ENCODE assay signal across 8 cellular contexts in genomic region chr5:93677344-93678021, GRCh38.
DNase-seq lines count a peak whose midpoint lies in the region; ATAC-seq and TF ChIP-seq lines count a peak whose summit lies in the region.

No MANE protein-coding gene starts in this region.

- peaks cover 40% of the 10 kb centered on the region for H3K4me1 Mint-ChIP-seq in glutamatergic neuron (ENCODE audit: low read depth, unreplicated experiment)

- WGBS in esophagus squamous epithelium, 2 donors, result 48 to 52% methylated on average over 9 of the region's 9 CpGs

- H3K27ac ChIP-seq in SJCRH30 (no peak overlapping the region), esophagus squamous epithelium (no peak overlapping the region), OCI-LY7 (ENCODE audit: low read depth, low read length, poor library complexity, severe bottlenecking) (no peak overlapping the region)

- POLR2A ChIA-PET in OCI-LY7 (lab: Charles Lee), result interaction anchor here (0.6 kb wide), 1 partner anchor 858 kb away, joined by 4 read pairs; no protein-coding TSS in a partner anchor

- no peaks in the 10 kb centered on the region for H3K9me3 Mint-ChIP-seq in glutamatergic neuron (ENCODE audit: unreplicated experiment)

- no peaks in the 10 kb centered on the region for H3K36me3 ChIP-seq in SJCRH30
- no peaks in the 10 kb centered on the region for H3K36me3 ChIP-seq in esophagus squamous epithelium
- H3K36me3 ChIP-seq in OCI-LY7 (ENCODE audit: insufficient read depth, low read length), result no peaks in the 10 kb centered on the region

- no peak overlapping the region for H3K4me2 ChIP-seq in OCI-LY7 (ENCODE audit: low read length)

- peaks cover 28% of the 10 kb centered on the region for H3K4me1 ChIP-seq in SJCRH30
- peaks cover 0 to 5% (median 0%) of the 10 kb centered on the region in 3 donors for H3K4me1 ChIP-seq in esophagus squamous epithelium
- no peaks in the 10 kb centered on the region for H3K4me1 ChIP-seq in OCI-LY7 (ENCODE audit: insufficient read depth, low read length, poor library complexity, severe bottlenecking)

- no peak overlapping the region for H2AFZ ChIP-seq in OCI-LY7 (ENCODE audit: low read length)

- H4K20me1 ChIP-seq in OCI-LY7 (ENCODE audit: insufficient read depth, low read length), result no peaks in the 10 kb centered on the region

- H3K27me3 ChIP-seq in SJCRH30 (no peaks in the 10 kb centered on the region), esophagus squamous epithelium (no peaks in the 10 kb centered on the region)

- TF ChIP-seq CTCF in glutamatergic neuron (IDR thresholded peaks at IDR 0.05; ENCODE audit: partially characterized antibody, unreplicated experiment), result no peak
- no peak for TF ChIP-seq CTCF in esophagus squamous epithelium (IDR thresholded peaks at IDR 0.05)
- TF ChIP-seq CTCF in OCI-LY7 (conservative IDR thresholded peaks at IDR 0.05; ENCODE audit: low read length), result no peak

- peak overlapping the region; percentile 30 for H3K4me3 Mint-ChIP-seq in glutamatergic neuron (ENCODE audit: unreplicated experiment)

- no TSS peak for BruUV-seq in OCI-LY7 (replicated peaks; lab: Mats Ljungman, UMichigan)

- H3K4me3 ChIP-seq in SJCRH30 (no peak overlapping the region), esophagus squamous epithelium (no peak overlapping the region), OCI-LY7 (ENCODE audit: low read depth, low read length, poor library complexity, severe bottlenecking) (no peak overlapping the region)

- no peaks in the 10 kb centered on the region for H3K79me2 ChIP-seq in OCI-LY7 (ENCODE audit: insufficient read depth, low read depth, low read length)

- CTCF ChIA-PET in OCI-LY7 (lab: Charles Lee; ENCODE audit: unreplicated experiment), result no interaction called here

- ATAC-seq in sciatic nerve (peak; percentile 94), HG03175 (IDR thresholded peaks at IDR 0.05; ENCODE audit: unreplicated experiment) (no peak)

- TF ChIP-seq POLR2A in esophagus squamous epithelium (IDR thresholded peaks at IDR 0.05), result no peak

- no peaks in the 10 kb centered on the region for H3K27me3 Mint-ChIP-seq in glutamatergic neuron (ENCODE audit: unreplicated experiment)

- H3K36me3 Mint-ChIP-seq in glutamatergic neuron (ENCODE audit: unreplicated experiment), result no peaks in the 10 kb centered on the region

- no peaks in the 10 kb centered on the region for H3K9me2 ChIP-seq in OCI-LY7 (ENCODE audit: insufficient read depth, low read length)

- peak overlapping the region; percentile 83 for H3K27ac Mint-ChIP-seq in glutamatergic neuron (ENCODE audit: unreplicated experiment)

- intact Hi-C loops in sciatic nerve (cut with DNase I), result no loop called here
- intact Hi-C loops in esophagus squamous epithelium (cut with DNase I), result no loop called here
- intact Hi-C loops in OCI-LY7 (cut with micrococcal nuclease; ENCODE audit: unreplicated experiment), result no loop called here

- H3K9me3 ChIP-seq in SJCRH30 (replicated peaks) (no peaks in the 10 kb centered on the region), esophagus squamous epithelium (no peaks in the 10 kb centered on the region), OCI-LY7 (ENCODE audit: low read length) (no peaks in the 10 kb centered on the region)

- DNase-seq in NCI-H1436 (lab: John Stamatoyannopoulos, UW), result peak; percentile 24
- DNase-seq in NCI-H1436 treated with DMSO at 0.1 percent for 48 hours (lab: John Stamatoyannopoulos, UW), result no peak
- peak; percentile 89 to 94 for DNase-seq in SJCRH30
- DNase-seq in glutamatergic neuron, result peak; percentile 52
- peak; percentile 70 for DNase-seq in sciatic nerve (ENCODE audit: low spot score)
- no peak for DNase-seq in esophagus squamous epithelium (lab: John Stamatoyannopoulos, UW)
- DNase-seq in OCI-LY7 (ENCODE audit: low spot score), result no peak

Comparison
In these comparisons a context has a peak if more than half of its experiments do, and no peak if none do; other contexts are left out.
1. DNase-seq: peak in NCI-H1436 (single experiment), SJCRH30 (2 of 2), glutamatergic neuron (single experiment) and sciatic nerve (single experiment); none in NCI-H1436 treated with DMSO at 0.1 percent for 48 hours (single experiment), esophagus squamous epithelium (single experiment) and OCI-LY7 (single experiment).